In genomic region chr1:10762875-10763274, GRCh38 we compare ENCODE assay signal across 12 cellular contexts.
"Had no signal": no experiment of that assay in that cellular context is flagged by ENCODE, and none has a peak within 500 bp of the region (broad histone marks: within the 10 kb centered on the region; RNA-seq: fewer than 3 reads in every experiment).

No MANE protein-coding gene starts in this region.

- H3K9me3 ChIP-seq: thoracic aorta had no signal

- H3K4me3 ChIP-seq: thoracic aorta had no signal

- ATAC-seq: foreskin keratinocyte; left colon; stimulated activated naive CD8-positive, alpha-beta T cell treated with anti-CD3 and anti-CD28 coated beads, Interleukin-15, Interleukin-2, amounts not matched to agents 100 U/mL and 50 U/mL, for 24 hours had no signal

- H3K36me3 ChIP-seq: thoracic aorta had no signal

- H3K27ac ChIP-seq: foreskin keratinocyte, thoracic aorta had no signal

- DNase-seq: activated CD4-positive, alpha-beta T cell treated with anti-CD3 and anti-CD28 coated beads, Interleukin-2, amount 10 ng/mL, durations not matched to agents 7 days and 5 days; activated naive CD4-positive, alpha-beta T cell; activated naive CD8-positive, alpha-beta T cell treated with anti-CD3 and anti-CD28 coated beads, Interleukin-2, amount 10 ng/mL, durations not matched to agents 7 days and 5 days; activated T-cell treated with anti-CD3 and anti-CD28 coated beads for 4 hours; effector memory CD4-positive, alpha-beta T cell; foreskin keratinocyte; mesendoderm; stimulated activated CD4-positive, alpha-beta T cell treated with anti-CD3 and anti-CD28 coated beads, Interleukin-4, amount 100 ng/mL, for 4 hours; stimulated activated CD8-positive, alpha-beta memory T cell treated with anti-CD3 and anti-CD28 coated beads, Interleukin-4, amount 100 ng/mL, for 48 hours; stimulated activated naive CD8-positive, alpha-beta T cell treated with anti-CD3 and anti-CD28 coated beads, Interleukin-15, Interleukin-2, amounts not matched to agents 100 U/mL and 50 U/mL, for 24 hours had no signal

- H3K27me3 ChIP-seq: foreskin keratinocyte had no signal
